15 cellular contexts compared by ENCODE assay signal in the genomic region with DNA sequence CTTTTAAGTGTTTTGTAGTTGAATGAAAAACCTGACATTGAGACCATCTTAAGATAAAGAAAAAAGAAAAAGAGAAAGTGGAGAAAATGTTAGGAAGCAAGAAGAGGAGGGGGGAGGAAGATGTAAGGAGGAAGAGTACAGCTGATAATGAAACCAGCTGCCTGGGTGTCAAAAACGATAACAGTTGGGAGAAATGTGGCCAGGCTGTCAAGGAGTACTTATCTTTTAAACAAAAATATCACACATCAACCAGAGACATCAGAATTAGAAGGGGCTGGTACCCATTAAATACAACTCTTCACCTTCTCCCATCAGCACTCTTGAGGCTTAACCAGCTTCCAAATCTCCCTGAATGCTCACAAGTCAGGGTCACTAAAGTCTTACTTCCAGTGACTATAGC. TPM values are rescaled to one million over a fixed set of nuclear protein-coding genes. Genes with fewer than 3 reads are reported as not detected.
DNase-seq lines count a peak whose midpoint lies in the region; ATAC-seq, FAIRE-seq and TF ChIP-seq lines count a peak whose summit lies in the region.
"Had no signal": no experiment of that assay in that cellular context is flagged by ENCODE, and none has a peak within 500 bp of the region (broad histone marks: within the 10 kb centered on the region; RNA-seq: fewer than 3 reads in every experiment).

No MANE protein-coding gene starts in this region.

- H2AK5ac ChIP-seq in IMR-90 (ENCODE audit: low read depth, low read length), result 0 out of 2 replicates have a peak overlapping the region, but pooled peaks have one; percentile 43

- peaks cover 50% of the 10 kb centered on the region for H3K4me1 ChIP-seq in CD4-positive, alpha-beta memory T cell (ENCODE audit: insufficient read depth, low read length)
- peaks cover 3% of the 10 kb centered on the region for H3K4me1 ChIP-seq in IMR-90 (ENCODE audit: control insufficient read depth, insufficient read depth, low read length)
- peaks cover 0 to 55% (median 5%) of the 10 kb centered on the region in 3 donors for H3K4me1 ChIP-seq in gastroesophageal sphincter

- H4K8ac ChIP-seq in IMR-90 (ENCODE audit: low read depth in 2 of 2, low read length in 2 of 2), result no peak overlapping the region; a peak in 1 of 4 replicates

- TF ChIP-seq POLR2A in IMR-90 (IDR thresholded peaks at IDR 0.05; ENCODE audit: low read depth, low read length) (no peak), gastroesophageal sphincter (IDR thresholded peaks at IDR 0.05) (no peak)

- H3K36me3 Mint-ChIP-seq in CD4-positive, alpha-beta memory T cell, result peaks cover 0 to 2% of the 10 kb centered on the region in 2 donors
- H3K36me3 Mint-ChIP-seq in activated T-helper 2 cell treated with anti-CD3 and anti-CD28 coated beads, Interferon-gamma antibody, Interleukin-2, Interleukin-4, amounts not matched to agents 10 μg/mL and 5 μg/mL and 100 μg/mL, durations not matched to agents 14 hours and 24 hours and 36 hours (ENCODE audit: low read depth), result peaks cover 22% of the 10 kb centered on the region
- no peaks in the 10 kb centered on the region for H3K36me3 Mint-ChIP-seq in naive thymus-derived CD8-positive, alpha-beta T cell
- H3K36me3 Mint-ChIP-seq: memory B cell had no signal

- no peak for FAIRE-seq in HTR-8/SVneo (lab: Jason Lieb, UNC)
- FAIRE-seq: RCC 7860 had no signal

- H3K27ac Mint-ChIP-seq in CD4-positive, alpha-beta memory T cell, result peak overlapping the region in 6 of 7 donors; percentile 38 to 81 (median 70)
- peak overlapping the region; percentile 43 for H3K27ac Mint-ChIP-seq in activated T-helper 2 cell treated with anti-CD3 and anti-CD28 coated beads, Interferon-gamma antibody, Interleukin-2, Interleukin-4, amounts not matched to agents 10 μg/mL and 5 μg/mL and 100 μg/mL, durations not matched to agents 14 hours and 24 hours and 36 hours
- peak overlapping the region; percentile 48 to 94 (median 71) for H3K27ac Mint-ChIP-seq in naive thymus-derived CD8-positive, alpha-beta T cell
- H3K27ac Mint-ChIP-seq: memory B cell had no signal

- no peak overlapping the region for H3K4me3 ChIP-seq in CD4-positive, alpha-beta memory T cell (ENCODE audit: low read length in 2 of 2)
- H3K4me3 ChIP-seq in IMR-90 (ENCODE audit: insufficient read depth, low read depth, low read length) (no peak overlapping the region), gastroesophageal sphincter (no peak overlapping the region)

- no peak overlapping the region for H3K14ac ChIP-seq in IMR-90 (replicated peaks; ENCODE audit: low read depth, low read length)

- no peak overlapping the region for H3K4me2 ChIP-seq in IMR-90 (ENCODE audit: low read depth, low read length)

- no peak for ATAC-seq in IMR-90 (ENCODE audit: low read depth)
- ATAC-seq in naive thymus-derived CD8-positive, alpha-beta T cell, result no peak
- ATAC-seq in gastroesophageal sphincter, result no peak
- ATAC-seq: esophagus mucosa had no signal

- H3K79me1 ChIP-seq in IMR-90 (ENCODE audit: low read depth in 1 of 2, low read length in 2 of 2), result peaks cover 29 to 65% of the 10 kb centered on the region in 2 experiments

- peak overlapping the region in 3 of 8 donors; percentile 57 to 69 (median 68) for H3K4me3 Mint-ChIP-seq in CD4-positive, alpha-beta memory T cell
- peak overlapping the region; percentile 54 for H3K4me3 Mint-ChIP-seq in activated T-helper 2 cell treated with anti-CD3 and anti-CD28 coated beads, Interferon-gamma antibody, Interleukin-2, Interleukin-4, amounts not matched to agents 10 μg/mL and 5 μg/mL and 100 μg/mL, durations not matched to agents 14 hours and 24 hours and 36 hours (ENCODE audit: low read depth)
- H3K4me3 Mint-ChIP-seq in naive thymus-derived CD8-positive, alpha-beta T cell, result peak overlapping the region in 9 of 10 donors; percentile 0 to 59 (median 34)
- H3K4me3 Mint-ChIP-seq: memory B cell had no signal

- peaks cover 0 to 2% (median 0%) of the 10 kb centered on the region in 8 donors for H3K9me3 Mint-ChIP-seq in CD4-positive, alpha-beta memory T cell
- H3K9me3 Mint-ChIP-seq in activated T-helper 2 cell treated with anti-CD3 and anti-CD28 coated beads, Interferon-gamma antibody, Interleukin-2, Interleukin-4, amounts not matched to agents 10 μg/mL and 5 μg/mL and 100 μg/mL, durations not matched to agents 14 hours and 24 hours and 36 hours, result no peaks in the 10 kb centered on the region
- no peaks in the 10 kb centered on the region for H3K9me3 Mint-ChIP-seq in naive thymus-derived CD8-positive, alpha-beta T cell
- H3K9me3 Mint-ChIP-seq: memory B cell had no signal

- no peak overlapping the region; the same call in 1 of the 2 replicates for H2BK20ac ChIP-seq in IMR-90 (ENCODE audit: low read depth, low read length)

- H3K36me3 ChIP-seq in CD4-positive, alpha-beta memory T cell (ENCODE audit: insufficient read depth, low read length), result no peaks in the 10 kb centered on the region
- H3K36me3 ChIP-seq in IMR-90 (ENCODE audit: control insufficient read depth, insufficient read depth, low read length), result no peaks in the 10 kb centered on the region
- H3K36me3 ChIP-seq in gastroesophageal sphincter, result no peaks in the 10 kb centered on the region

- H2BK5ac ChIP-seq in IMR-90 (ENCODE audit: low read depth, low read length, poor library complexity, severe bottlenecking), result no peak overlapping the region

- H3K9me1 ChIP-seq in IMR-90 (ENCODE audit: insufficient read depth, low read length), result peaks cover 5% of the 10 kb centered on the region; the same call in 1 of the 2 replicates

- no peak for TF ChIP-seq CTCF in IMR-90 (conservative IDR thresholded peaks at IDR 0.05; ENCODE audit: low read depth, low read length)
- TF ChIP-seq CTCF in gastroesophageal sphincter (IDR thresholded peaks at IDR 0.05), result no peak

- no peak overlapping the region for H3K56ac ChIP-seq in IMR-90 (ENCODE audit: extremely low read depth, insufficient read depth, low read length)

- H3K4ac ChIP-seq in IMR-90 (ENCODE audit: low read depth, low read length), result no peak overlapping the region

- dilution Hi-C loops in IMR-90 (cut with HindIII; ENCODE audit: low sequenced_read_pairs, unreplicated experiment), result no loop called here

- H4K5ac ChIP-seq in IMR-90 (ENCODE audit: low read depth, low read length), result no peak overlapping the region

- in situ Hi-C loops in IMR-90 (cut with MboI; ENCODE audit: low sequenced_read_pairs), result no loop called here

- peaks cover 29% of the 10 kb centered on the region for H4K20me1 ChIP-seq in IMR-90 (ENCODE audit: insufficient read depth, low read length)

- CTCF ChIA-PET in CD4-positive, alpha-beta memory T cell (lab: Charles Lee; ENCODE audit: partially characterized antibody), result interaction anchor here (1.0 to 1.2 kb wide), 2 partner anchors 27 to 34 kb away, joined by 3 read pairs; no protein-coding TSS in a partner anchor
- CTCF ChIA-PET in IMR-90 (lab: Yijun Ruan, JAX), result interaction anchor here (0.7 kb wide), 1 partner anchor 20 kb away, joined by 3 read pairs; no protein-coding TSS in a partner anchor

- no peak for TF ChIP-seq RAD21 in IMR-90 (IDR thresholded peaks at IDR 0.05; ENCODE audit: low read length)

- peaks cover 35 to 71% (median 49%) of the 10 kb centered on the region in 4 donors for H3K4me1 Mint-ChIP-seq in CD4-positive, alpha-beta memory T cell
- H3K4me1 Mint-ChIP-seq in activated T-helper 2 cell treated with anti-CD3 and anti-CD28 coated beads, Interferon-gamma antibody, Interleukin-2, Interleukin-4, amounts not matched to agents 10 μg/mL and 5 μg/mL and 100 μg/mL, durations not matched to agents 14 hours and 24 hours and 36 hours (ENCODE audit: low read depth), result peaks cover 50% of the 10 kb centered on the region
- peaks cover 33 to 78% (median 70%) of the 10 kb centered on the region in 4 donors for H3K4me1 Mint-ChIP-seq in naive thymus-derived CD8-positive, alpha-beta T cell

- no peak overlapping the region for H4K91ac ChIP-seq in IMR-90 (ENCODE audit: insufficient read depth, low read depth, low read length)

- H3K9ac ChIP-seq in IMR-90 (ENCODE audit: low read depth, low read length), result no peak overlapping the region

- no peak overlapping the region for H3K18ac ChIP-seq in IMR-90 (ENCODE audit: low read depth, low read length)

- BruUV-seq in IMR-90 (replicated peaks; lab: Mats Ljungman, UMichigan), result no TSS peak

- no peak overlapping the region for H2AFZ ChIP-seq in IMR-90 (replicated peaks; ENCODE audit: low read length, poor library complexity)

- H3K9me3 ChIP-seq in CD4-positive, alpha-beta memory T cell (ENCODE audit: control insufficient read depth in 1 of 2, low read length in 2 of 2), result no peaks in the 10 kb centered on the region
- no peaks in the 10 kb centered on the region for H3K9me3 ChIP-seq in IMR-90 (ENCODE audit: control insufficient read depth, insufficient read depth, low read length)
- H3K9me3 ChIP-seq in gastroesophageal sphincter, result no peaks in the 10 kb centered on the region

- POLR2A ChIA-PET in CD4-positive, alpha-beta memory T cell (lab: Charles Lee; ENCODE audit: partially characterized antibody), result interaction anchor here (0.6 to 0.7 kb wide), 2 partner anchors 8 to 320 kb away, joined by 3 to 6 read pairs; no protein-coding TSS in a partner anchor
- POLR2A ChIA-PET in IMR-90 (lab: Charles Lee; ENCODE audit: unreplicated experiment), result interaction anchor here (0.5 kb wide), 1 partner anchor 9 kb away, joined by 3 read pairs; no protein-coding TSS in a partner anchor
- POLR2A ChIA-PET in naive thymus-derived CD8-positive, alpha-beta T cell (lab: Charles Lee), result interaction anchor here (1.3 kb wide), 1 partner anchor 257 kb away, joined by 5 read pairs; no protein-coding TSS in a partner anchor

- H2BK120ac ChIP-seq in IMR-90 (ENCODE audit: low read depth, low read length), result no peak overlapping the region; the same call in 1 of the 2 replicates

- no peaks in the 10 kb centered on the region for H3K27me3 ChIP-seq in CD4-positive, alpha-beta memory T cell (ENCODE audit: insufficient read depth, low read length)
- no peaks in the 10 kb centered on the region for H3K27me3 ChIP-seq in IMR-90 (ENCODE audit: control insufficient read depth, insufficient read depth, low read length)
- H3K27me3 ChIP-seq in gastroesophageal sphincter, result no peaks in the 10 kb centered on the region

- no peak for DNase-seq in CD4-positive, alpha-beta memory T cell
- DNase-seq in IMR-90 (no peak), NCI-H1092 (lab: John Stamatoyannopoulos, UW) (no peak), HTR-8/SVneo (ENCODE audit: insufficient read length, low spot score) (no peak)
- DNase-seq in activated T-helper 2 cell treated with anti-CD3 and anti-CD28 coated beads, Interferon-gamma antibody, Interleukin-2, Interleukin-4, amounts not matched to agents 10 μg/mL and 5 μg/mL and 100 μg/mL, durations not matched to agents 14 hours and 24 hours and 36 hours (ENCODE audit: low spot score), result no peak
- no peak for DNase-seq in naive thymus-derived CD8-positive, alpha-beta T cell
- no peak for DNase-seq in activated CD8-positive, alpha-beta memory T cell treated with anti-CD3 and anti-CD28 coated beads for 24 hours
- DNase-seq: central memory CD4-positive, alpha-beta T cell; NCI-H2171 treated with DMSO at 0.1 percent for 48 hours; stimulated activated CD4-positive, alpha-beta T cell treated with anti-CD3 and anti-CD28 coated beads, Interleukin-2, amount 100 ng/mL, for 48 hours; T1000 had no signal

- H3K27ac ChIP-seq in CD4-positive, alpha-beta memory T cell (ENCODE audit: low read depth, low read length), result no peak overlapping the region
- H3K27ac ChIP-seq in IMR-90 (ENCODE audit: insufficient read depth, low read length) (no peak overlapping the region), gastroesophageal sphincter (no peak overlapping the region)

- H3K23ac ChIP-seq in IMR-90 (ENCODE audit: low read depth, low read length), result no peak overlapping the region; the same call in 1 of the 2 replicates

- no peak for TF ChIP-seq EP300 in gastroesophageal sphincter (IDR thresholded peaks at IDR 0.05)

- no peak overlapping the region for H2BK15ac ChIP-seq in IMR-90 (ENCODE audit: low read depth, low read length)

- intact Hi-C loops in CD4-positive, alpha-beta memory T cell (cut with micrococcal nuclease), result no loop called here
- intact Hi-C loops in IMR-90 (cut with micrococcal nuclease), result loop anchor here (10.0 kb wide), 1 partner anchor 257 kb away; the partner anchor contains the start of gene ATF1
- intact Hi-C loops in activated T-helper 2 cell treated with anti-CD3 and anti-CD28 coated beads, Interferon-gamma antibody, Interleukin-2, Interleukin-4, amounts not matched to agents 10 μg/mL and 5 μg/mL and 100 μg/mL, durations not matched to agents 14 hours and 24 hours and 36 hours (cut with micrococcal nuclease), result loop anchor here (10.0 kb wide), 1 partner anchor 517 kb away; the partner anchor contains the start of gene DIP2B

- no peaks in the 10 kb centered on the region for H3K27me3 Mint-ChIP-seq in CD4-positive, alpha-beta memory T cell
- no peaks in the 10 kb centered on the region for H3K27me3 Mint-ChIP-seq in activated T-helper 2 cell treated with anti-CD3 and anti-CD28 coated beads, Interferon-gamma antibody, Interleukin-2, Interleukin-4, amounts not matched to agents 10 μg/mL and 5 μg/mL and 100 μg/mL, durations not matched to agents 14 hours and 24 hours and 36 hours (ENCODE audit: low read depth)
- H3K27me3 Mint-ChIP-seq in naive thymus-derived CD8-positive, alpha-beta T cell, result no peaks in the 10 kb centered on the region
- H3K27me3 Mint-ChIP-seq: memory B cell had no signal

- no peak overlapping the region for H2AK9ac ChIP-seq in IMR-90 (replicated peaks; ENCODE audit: low read depth, low read length, poor library complexity)

- WGBS in IMR-90 (ENCODE audit: extremely low coverage in 2 of 2, insufficient read length in 1 of 2), 2 experiments, result no CpG with 5 or more reads among the region's 1 CpG
- 55% methylated on average over 1 of the region's 1 CpG; no CpG with 5 or more reads in 1 of the 2 donors for WGBS in gastroesophageal sphincter (ENCODE audit: low coverage in 1 of 2), 2 donors

RNA-seq across cellular contexts. Expression of gene SLC11A2, which starts 4.5 kb away (rescaled TPM):
- 10 to 100 TPM; 55.1 to 62.7 TPM for total RNA-seq in CD4-positive, alpha-beta memory T cell
- polyA plus RNA-seq in CD4-positive, alpha-beta memory T cell, result 10 to 100 TPM in 1 of 2 donors, 1 to 10 TPM in 1; 7.4 to 18.9 TPM
- 45.3 and 48.3 TPM in 2 replicates for total RNA-seq in IMR-90 (2012; rRNA removed)
- 21.9 and 28.0 TPM in 2 replicates for polyA plus RNA-seq in IMR-90 (2012; rRNA removed)
- 11.6 and 19.2 TPM in 2 replicates for polyA plus RNA-seq in IMR-90 (2012; cell fraction: cytosol; rRNA removed)
- 20.3 and 77.4 TPM in 2 replicates for polyA plus RNA-seq in IMR-90 (2012; cell fraction: nucleus; rRNA removed; ENCODE audit: low replicate concordance)
- 56.6 and 62.9 TPM in 2 replicates for total RNA-seq in activated T-helper 2 cell treated with anti-CD3 and anti-CD28 coated beads, Interferon-gamma antibody, Interleukin-2, Interleukin-4, amounts not matched to agents 10 μg/mL and 5 μg/mL and 100 μg/mL, durations not matched to agents 14 hours and 24 hours and 36 hours
- 10 to 100 TPM; 66.0 to 70.2 TPM for total RNA-seq in naive thymus-derived CD8-positive, alpha-beta T cell
- polyA plus RNA-seq in naive thymus-derived CD8-positive, alpha-beta T cell, result 10 to 100 TPM in 1 of 3 donors, 1 to 10 TPM in 2; 6.9 to 17.2 (median 9.0) TPM
- total RNA-seq in gastroesophageal sphincter, result 10 to 100 TPM; 24.9 to 47.1 (median 32.4) TPM

RNA-seq across cellular contexts. Expression of gene LETMD1, which starts 26.4 kb away (rescaled TPM):
- total RNA-seq in CD4-positive, alpha-beta memory T cell, result 10 to 100 TPM; 83.7 to 93.3 TPM
- 10 to 100 TPM; 32.6 to 36.6 TPM for polyA plus RNA-seq in CD4-positive, alpha-beta memory T cell
- total RNA-seq in IMR-90 (2012; rRNA removed), result 16.7 and 27.6 TPM in 2 replicates
- polyA plus RNA-seq in IMR-90 (2012; rRNA removed), result 27.0 and 40.1 TPM in 2 replicates
- 19.7 and 28.3 TPM in 2 replicates for polyA plus RNA-seq in IMR-90 (2012; cell fraction: cytosol; rRNA removed)
- 60.9 and 121 TPM in 2 replicates for polyA plus RNA-seq in IMR-90 (2012; cell fraction: nucleus; rRNA removed; ENCODE audit: low replicate concordance)
- 61.0 and 63.1 TPM in 2 replicates for total RNA-seq in activated T-helper 2 cell treated with anti-CD3 and anti-CD28 coated beads, Interferon-gamma antibody, Interleukin-2, Interleukin-4, amounts not matched to agents 10 μg/mL and 5 μg/mL and 100 μg/mL, durations not matched to agents 14 hours and 24 hours and 36 hours
- 10 to 100 TPM; 88.4 to 91.2 TPM for total RNA-seq in naive thymus-derived CD8-positive, alpha-beta T cell
- 10 to 100 TPM; 30.1 to 36.3 (median 30.9) TPM for polyA plus RNA-seq in naive thymus-derived CD8-positive, alpha-beta T cell
- 10 to 100 TPM; 30.2 to 49.7 (median 42.6) TPM for total RNA-seq in gastroesophageal sphincter
